Comparison of ENCODE assay signal across 24 cellular contexts in genomic region chr5:132392978-132393825, GRCh38. TPM values are rescaled to one million over a fixed set of nuclear protein-coding genes. Genes with fewer than 3 reads are reported as not detected.
DNase-seq lines count a peak whose midpoint lies in the region; ATAC-seq and TF ChIP-seq lines count a peak whose summit lies in the region.
"Had no signal": no experiment of that assay in that cellular context is flagged by ENCODE, and none has a peak within 500 bp of the region (broad histone marks: within the 10 kb centered on the region; RNA-seq: fewer than 3 reads in every experiment).

No MANE protein-coding gene starts in this region.

- no peak overlapping the region for H3K9ac ChIP-seq in stomach smooth muscle (ENCODE audit: low read length in 2 of 2)
- H3K9ac ChIP-seq: neural progenitor cell had no signal

- in situ Hi-C loops in ACHN (cut with HindIII; ENCODE audit: low pct_ligation_motif_present, low pct_unique_long_range_greater_than_20kb, low sequenced_read_pairs), result loop anchor here (25.0 kb wide), 1 partner anchor 94 kb away; the partner anchor contains the start of gene IRF1

- no peaks in the 10 kb centered on the region for H3K9me3 Mint-ChIP-seq in activated naive CD4-positive, alpha-beta T cell treated with anti-CD3 and anti-CD28 coated beads, Interleukin-2, amount 10 ng/mL, durations not matched to agents 7 days and 5 days
- H3K9me3 Mint-ChIP-seq in activated naive CD4-positive, alpha-beta T cell treated with anti-CD3 and anti-CD28 coated beads for 36 hours, result no peaks in the 10 kb centered on the region
- no peaks in the 10 kb centered on the region for H3K9me3 Mint-ChIP-seq in effector memory CD8-positive, alpha-beta T cell
- no peaks in the 10 kb centered on the region for H3K9me3 Mint-ChIP-seq in CD14-positive monocyte
- no peaks in the 10 kb centered on the region for H3K9me3 Mint-ChIP-seq in activated T-helper 1 cell treated with anti-CD3 and anti-CD28 coated beads, Interleukin-12 subunit alpha, Interleukin-12 subunit beta, Interleukin-2, Interleukin-4 antibody, amounts not matched to agents 30 ng/mL and 10 ng/mL and 1 ng/mL, durations not matched to agents 14 hours and 24 hours and 36 hours
- H3K9me3 Mint-ChIP-seq: GM23338; HFFc6; neural progenitor cell; stimulated activated naive CD8-positive, alpha-beta T cell treated with anti-CD3 and anti-CD28 coated beads, Interleukin-15, Interleukin-2, amounts not matched to agents 100 ng/mL and 50 ng/mL, for 24 hours had no signal

- H3K36me3 Mint-ChIP-seq in activated naive CD4-positive, alpha-beta T cell treated with anti-CD3 and anti-CD28 coated beads, Interleukin-2, amount 10 ng/mL, durations not matched to agents 7 days and 5 days, result peaks cover 43% of the 10 kb centered on the region
- H3K36me3 Mint-ChIP-seq in activated naive CD4-positive, alpha-beta T cell treated with anti-CD3 and anti-CD28 coated beads for 36 hours (ENCODE audit: low read depth), result peaks cover 2% of the 10 kb centered on the region
- H3K36me3 Mint-ChIP-seq in effector memory CD8-positive, alpha-beta T cell (ENCODE audit: insufficient read depth), result peaks cover 6% of the 10 kb centered on the region
- peaks cover 28 to 40% of the 10 kb centered on the region in 2 donors for H3K36me3 Mint-ChIP-seq in CD14-positive monocyte
- H3K36me3 Mint-ChIP-seq in activated T-helper 1 cell treated with anti-CD3 and anti-CD28 coated beads, Interleukin-12 subunit alpha, Interleukin-12 subunit beta, Interleukin-2, Interleukin-4 antibody, amounts not matched to agents 30 ng/mL and 10 ng/mL and 1 ng/mL, durations not matched to agents 14 hours and 24 hours and 36 hours (ENCODE audit: low read depth), result peaks cover 11% of the 10 kb centered on the region

- H3K27me3 Mint-ChIP-seq in activated naive CD4-positive, alpha-beta T cell treated with anti-CD3 and anti-CD28 coated beads, Interleukin-2, amount 10 ng/mL, durations not matched to agents 7 days and 5 days, result no peaks in the 10 kb centered on the region
- no peaks in the 10 kb centered on the region for H3K27me3 Mint-ChIP-seq in activated naive CD4-positive, alpha-beta T cell treated with anti-CD3 and anti-CD28 coated beads for 36 hours (ENCODE audit: low read depth)
- H3K27me3 Mint-ChIP-seq in effector memory CD8-positive, alpha-beta T cell, result no peaks in the 10 kb centered on the region
- H3K27me3 Mint-ChIP-seq in CD14-positive monocyte (ENCODE audit: low read depth in 3 of 3), result no peaks in the 10 kb centered on the region
- no peaks in the 10 kb centered on the region for H3K27me3 Mint-ChIP-seq in activated T-helper 1 cell treated with anti-CD3 and anti-CD28 coated beads, Interleukin-12 subunit alpha, Interleukin-12 subunit beta, Interleukin-2, Interleukin-4 antibody, amounts not matched to agents 30 ng/mL and 10 ng/mL and 1 ng/mL, durations not matched to agents 14 hours and 24 hours and 36 hours (ENCODE audit: insufficient read depth)
- H3K27me3 Mint-ChIP-seq: stimulated activated naive CD8-positive, alpha-beta T cell treated with anti-CD3 and anti-CD28 coated beads, Interleukin-15, Interleukin-2, amounts not matched to agents 100 ng/mL and 50 ng/mL, for 24 hours had no signal

- TF ChIP-seq CTCF in CD14-positive monocyte (IDR thresholded peaks at IDR 0.05), result no peak

- no peak for DNase-seq in activated naive CD4-positive, alpha-beta T cell treated with anti-CD3 and anti-CD28 coated beads, Interleukin-2, amount 10 ng/mL, durations not matched to agents 7 days and 5 days
- no peak for DNase-seq in activated naive CD4-positive, alpha-beta T cell treated with anti-CD3 and anti-CD28 coated beads for 36 hours
- no peak for DNase-seq in effector memory CD8-positive, alpha-beta T cell
- DNase-seq in CD14-positive monocyte (ENCODE audit: low spot score) (no peak), ACHN (no peak)
- no peak for DNase-seq in activated T-helper 1 cell treated with anti-CD3 and anti-CD28 coated beads, Interleukin-12 subunit alpha, Interleukin-12 subunit beta, Interleukin-2, Interleukin-4 antibody, amounts not matched to agents 30 ng/mL and 10 ng/mL and 1 ng/mL, durations not matched to agents 14 hours and 24 hours and 36 hours (ENCODE audit: low spot score)
- DNase-seq: activated CD4-positive, CD25-positive, alpha-beta regulatory T cell treated with anti-CD3 and anti-CD28 coated beads, Interleukin-2, amount 50 U/mL, for 72 hours; activated CD8-positive, alpha-beta T cell treated with anti-CD3 and anti-CD28 coated beads, Interleukin-2, amount 10 ng/mL, durations not matched to agents 7 days and 5 days; activated naive CD4-positive, alpha-beta T cell; amygdala; cortex of kidney; HFFc6; lower lobe of right lung; NCI-H1436 treated with DMSO at 0.1 percent for 48 hours; NCI-H2227 treated with DMSO at 0.1 percent for 48 hours; Right ventricle myocardium superior; tibial artery had no signal

- H3K4me1 ChIP-seq in stomach smooth muscle (ENCODE audit: control insufficient read depth, insufficient read depth, low read length), result peaks cover 45% of the 10 kb centered on the region

- H3K27ac ChIP-seq in KOPT-K1 (ENCODE audit: low read depth, low read length, poor library complexity, severe bottlenecking), result peak overlapping the region; percentile 32
- H3K27ac ChIP-seq in stomach smooth muscle (ENCODE audit: low read length), result peak overlapping the region; percentile 80
- H3K27ac ChIP-seq: breast epithelium, lower lobe of right lung, neural progenitor cell, right lobe of liver, tibial artery had no signal

- no peak overlapping the region for H3K4me3 Mint-ChIP-seq in activated naive CD4-positive, alpha-beta T cell treated with anti-CD3 and anti-CD28 coated beads, Interleukin-2, amount 10 ng/mL, durations not matched to agents 7 days and 5 days
- H3K4me3 Mint-ChIP-seq in activated naive CD4-positive, alpha-beta T cell treated with anti-CD3 and anti-CD28 coated beads for 36 hours, result no peak overlapping the region
- no peak overlapping the region for H3K4me3 Mint-ChIP-seq in effector memory CD8-positive, alpha-beta T cell
- H3K4me3 Mint-ChIP-seq in CD14-positive monocyte, result no peak overlapping the region
- H3K4me3 Mint-ChIP-seq in activated T-helper 1 cell treated with anti-CD3 and anti-CD28 coated beads, Interleukin-12 subunit alpha, Interleukin-12 subunit beta, Interleukin-2, Interleukin-4 antibody, amounts not matched to agents 30 ng/mL and 10 ng/mL and 1 ng/mL, durations not matched to agents 14 hours and 24 hours and 36 hours, result no peak overlapping the region
- H3K4me3 Mint-ChIP-seq: activated CD8-positive, alpha-beta T cell treated with anti-CD3 and anti-CD28 coated beads, Interleukin-2, amount 10 ng/mL, durations not matched to agents 7 days and 5 days; GM23338; HFFc6; neural progenitor cell; stimulated activated naive CD8-positive, alpha-beta T cell treated with anti-CD3 and anti-CD28 coated beads, Interleukin-15, Interleukin-2, amounts not matched to agents 100 ng/mL and 50 ng/mL, for 24 hours had no signal

- no peak for ATAC-seq in effector memory CD8-positive, alpha-beta T cell (replicated peaks)
- ATAC-seq: activated CD8-positive, alpha-beta T cell treated with anti-CD3 and anti-CD28 coated beads, Interleukin-2, amount 10 ng/mL, durations not matched to agents 7 days and 5 days; GM23338; lower lobe of right lung; right lobe of liver had no signal

- H3K4me3 ChIP-seq in stomach smooth muscle (ENCODE audit: low read length in 2 of 2), result peak overlapping the region in 1 of 2 donors; percentile 22
- H3K4me3 ChIP-seq: breast epithelium, GM23338, lower lobe of right lung, neural progenitor cell, right lobe of liver, tibial artery had no signal

- intact Hi-C loops in activated naive CD4-positive, alpha-beta T cell treated with anti-CD3 and anti-CD28 coated beads for 36 hours (cut with micrococcal nuclease), result no loop called here
- intact Hi-C loops in CD14-positive monocyte (cut with micrococcal nuclease), result no loop called here
- intact Hi-C loops in activated T-helper 1 cell treated with anti-CD3 and anti-CD28 coated beads, Interleukin-12 subunit alpha, Interleukin-12 subunit beta, Interleukin-2, Interleukin-4 antibody, amounts not matched to agents 30 ng/mL and 10 ng/mL and 1 ng/mL, durations not matched to agents 14 hours and 24 hours and 36 hours (cut with micrococcal nuclease), result no loop called here

- no peaks in the 10 kb centered on the region for H3K9me3 ChIP-seq in KOPT-K1 (ENCODE audit: insufficient read depth, low read length, poor library complexity, severe bottlenecking)
- H3K9me3 ChIP-seq in stomach smooth muscle (ENCODE audit: control insufficient read depth in 2 of 2, low read length in 2 of 2), result no peaks in the 10 kb centered on the region
- H3K9me3 ChIP-seq: breast epithelium, lower lobe of right lung, right lobe of liver, tibial artery had no signal

- CTCF ChIA-PET in activated naive CD4-positive, alpha-beta T cell treated with anti-CD3 and anti-CD28 coated beads, Interleukin-2, amount 10 ng/mL, durations not matched to agents 7 days and 5 days (lab: Charles Lee), result interaction anchor here (0.7 to 17.6 kb wide), 3 partner anchors 13 to 427 kb away, joined by 3 to 458 read pairs (median 3); no protein-coding TSS in a partner anchor
- CTCF ChIA-PET in activated naive CD4-positive, alpha-beta T cell treated with anti-CD3 and anti-CD28 coated beads for 36 hours (lab: Charles Lee), result interaction anchor here (0.6 to 20.9 kb wide), 2 partner anchors 107 to 304 kb away, joined by 3 to 466 read pairs; no protein-coding TSS in a partner anchor

- peaks cover 91% of the 10 kb centered on the region for H3K4me1 Mint-ChIP-seq in activated naive CD4-positive, alpha-beta T cell treated with anti-CD3 and anti-CD28 coated beads, Interleukin-2, amount 10 ng/mL, durations not matched to agents 7 days and 5 days
- H3K4me1 Mint-ChIP-seq in activated naive CD4-positive, alpha-beta T cell treated with anti-CD3 and anti-CD28 coated beads for 36 hours (ENCODE audit: low read depth), result peaks cover 61% of the 10 kb centered on the region
- H3K4me1 Mint-ChIP-seq in effector memory CD8-positive, alpha-beta T cell (ENCODE audit: low read depth in 2 of 2), result peaks cover 32 to 37% of the 10 kb centered on the region in 2 donors
- peaks cover 15% of the 10 kb centered on the region for H3K4me1 Mint-ChIP-seq in CD14-positive monocyte
- peaks cover 86% of the 10 kb centered on the region for H3K4me1 Mint-ChIP-seq in activated T-helper 1 cell treated with anti-CD3 and anti-CD28 coated beads, Interleukin-12 subunit alpha, Interleukin-12 subunit beta, Interleukin-2, Interleukin-4 antibody, amounts not matched to agents 30 ng/mL and 10 ng/mL and 1 ng/mL, durations not matched to agents 14 hours and 24 hours and 36 hours (ENCODE audit: low read depth)

- no peaks in the 10 kb centered on the region for H3K27me3 ChIP-seq in stomach smooth muscle (ENCODE audit: control insufficient read depth in 1 of 2, insufficient read depth in 2 of 2, low read length in 2 of 2)
- H3K27me3 ChIP-seq: breast epithelium, neural progenitor cell, right lobe of liver, tibial artery had no signal

- H3K27ac Mint-ChIP-seq in activated naive CD4-positive, alpha-beta T cell treated with anti-CD3 and anti-CD28 coated beads, Interleukin-2, amount 10 ng/mL, durations not matched to agents 7 days and 5 days, result peak overlapping the region; percentile 71
- no peak overlapping the region for H3K27ac Mint-ChIP-seq in activated naive CD4-positive, alpha-beta T cell treated with anti-CD3 and anti-CD28 coated beads for 36 hours
- peak overlapping the region; percentile 35 to 41 for H3K27ac Mint-ChIP-seq in effector memory CD8-positive, alpha-beta T cell
- peak overlapping the region in 1 of 7 donors; percentile 76 for H3K27ac Mint-ChIP-seq in CD14-positive monocyte
- H3K27ac Mint-ChIP-seq in activated T-helper 1 cell treated with anti-CD3 and anti-CD28 coated beads, Interleukin-12 subunit alpha, Interleukin-12 subunit beta, Interleukin-2, Interleukin-4 antibody, amounts not matched to agents 30 ng/mL and 10 ng/mL and 1 ng/mL, durations not matched to agents 14 hours and 24 hours and 36 hours, result no peak overlapping the region
- H3K27ac Mint-ChIP-seq: activated CD8-positive, alpha-beta T cell treated with anti-CD3 and anti-CD28 coated beads, Interleukin-2, amount 10 ng/mL, durations not matched to agents 7 days and 5 days; GM23338; HFFc6; neural progenitor cell; stimulated activated naive CD8-positive, alpha-beta T cell treated with anti-CD3 and anti-CD28 coated beads, Interleukin-15, Interleukin-2, amounts not matched to agents 100 ng/mL and 50 ng/mL, for 24 hours had no signal

- H3K36me3 ChIP-seq in KOPT-K1 (ENCODE audit: insufficient read depth, low read length) (peaks cover 3% of the 10 kb centered on the region; the same call in 1 of the 2 replicates), stomach smooth muscle (ENCODE audit: control insufficient read depth in 2 of 2, insufficient read depth in 2 of 2, low read length in 2 of 2) (peaks cover 4 to 11% of the 10 kb centered on the region in 2 donors)
- H3K36me3 ChIP-seq: breast epithelium, neural progenitor cell had no signal

RNA-seq across cellular contexts. Expression of gene SLC22A5, which starts 23.7 kb away (rescaled TPM):
- 1 to 10 TPM; 3.1 to 3.6 TPM for total RNA-seq in activated naive CD4-positive, alpha-beta T cell treated with anti-CD3 and anti-CD28 coated beads for 36 hours
- polyA plus RNA-seq in CD14-positive monocyte, result 1 to 10 TPM; 2.4 to 3.5 TPM
- 4.3 and 6.2 TPM in 2 replicates for total RNA-seq in activated T-helper 1 cell treated with anti-CD3 and anti-CD28 coated beads, Interleukin-12 subunit alpha, Interleukin-12 subunit beta, Interleukin-2, Interleukin-4 antibody, amounts not matched to agents 30 ng/mL and 10 ng/mL and 1 ng/mL, durations not matched to agents 14 hours and 24 hours and 36 hours

Comparison
In these comparisons a context has a peak if more than half of its experiments do, and no peak if none do; other contexts are left out.
1. H3K27ac Mint-ChIP-seq: peak in activated naive CD4-positive, alpha-beta T cell treated with anti-CD3 and anti-CD28 coated beads, Interleukin-2, amount 10 ng/mL, durations not matched to agents 7 days and 5 days (single experiment) and effector memory CD8-positive, alpha-beta T cell (2 of 2); none in activated naive CD4-positive, alpha-beta T cell treated with anti-CD3 and anti-CD28 coated beads for 36 hours (single experiment) and activated T-helper 1 cell treated with anti-CD3 and anti-CD28 coated beads, Interleukin-12 subunit alpha, Interleukin-12 subunit beta, Interleukin-2, Interleukin-4 antibody, amounts not matched to agents 30 ng/mL and 10 ng/mL and 1 ng/mL, durations not matched to agents 14 hours and 24 hours and 36 hours (single experiment).